1 cellular context compared by ENCODE assay signal in genomic region chr1:179082308-179083030, GRCh38.
TF ChIP-seq lines count a peak whose summit lies in the region.

No MANE protein-coding gene starts in this region.

TF ChIP-seq in H1, 55 proteins besides CTCF, POLR2A, EP300 and RAD21:
- peak; percentile 26 for TF ChIP-seq ASH2L (IDR thresholded peaks at IDR 0.05; ENCODE audit: low read length)
- 0 out of 4 replicates have a peak, but pooled peaks of 1 of the 2 experiments have one; percentile 65 for TF ChIP-seq HDAC2 (IDR thresholded peaks at IDR 0.05; ENCODE audit: borderline replicate concordance in 1 of 2, low read depth in 2 of 2, low read length in 2 of 2)
- TF ChIP-seq SRF (IDR thresholded peaks at IDR 0.05; ENCODE audit: low read depth, low read length): no peak
- peak; percentile 86 for TF ChIP-seq SAP30 (IDR thresholded peaks at IDR 0.05; ENCODE audit: insufficient read depth, insufficient replicate concordance, low read length)
- no peak for TF ChIP-seq MAFK (IDR thresholded peaks at IDR 0.05; ENCODE audit: low read depth, low read length)
- TF ChIP-seq KDM4A (IDR thresholded peaks at IDR 0.05; ENCODE audit: low read depth, low read length, severe bottlenecking): peak; percentile 39
- TF ChIP-seq, protein P1, sequence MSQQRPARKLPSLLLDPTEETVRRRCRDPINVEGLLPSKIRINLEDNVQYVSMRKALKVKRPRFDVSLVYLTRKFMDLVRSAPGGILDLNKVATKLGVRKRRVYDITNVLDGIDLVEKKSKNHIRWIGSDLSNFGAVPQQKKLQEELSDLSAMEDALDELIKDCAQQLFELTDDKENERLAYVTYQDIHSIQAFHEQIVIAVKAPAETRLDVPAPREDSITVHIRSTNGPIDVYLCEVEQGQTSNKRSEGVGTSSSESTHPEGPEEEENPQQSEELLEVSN (IDR thresholded peaks at IDR 0.05): peak; percentile 59
- TF ChIP-seq SIN3A (conservative IDR thresholded peaks at IDR 0.05 in 1 of 2, IDR thresholded peaks at IDR 0.05 in 1 of 2; ENCODE audit: low read depth in 1 of 2, low read length in 2 of 2): peak; percentile 37 to 49; a peak in 2 of 4 replicates
- TF ChIP-seq, protein P2, sequence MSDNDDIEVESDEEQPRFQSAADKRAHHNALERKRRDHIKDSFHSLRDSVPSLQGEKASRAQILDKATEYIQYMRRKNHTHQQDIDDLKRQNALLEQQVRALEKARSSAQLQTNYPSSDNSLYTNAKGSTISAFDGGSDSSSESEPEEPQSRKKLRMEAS (IDR thresholded peaks at IDR 0.05): peak; percentile 78
- no peak for TF ChIP-seq CHD2 (IDR thresholded peaks at IDR 0.05; ENCODE audit: low read length)
- no peak for TF ChIP-seq PHF8 (conservative IDR thresholded peaks at IDR 0.05; ENCODE audit: low read depth, low read length)
- TF ChIP-seq SUZ12 (IDR thresholded peaks at IDR 0.05; ENCODE audit: low read length): no peak
